Comparison of ENCODE assay signal across 3 cellular contexts in genomic region chr14:99780690-99781089, GRCh38.
TF ChIP-seq lines count a peak whose summit lies in the region.

No MANE protein-coding gene starts in this region.

TF ChIP-seq in HEK293, 187 proteins besides CTCF, POLR2A, EP300 and RAD21:
- TF ChIP-seq ZNF777 (tag by site-specific recombination; IDR thresholded peaks at IDR 0.05; ENCODE audit: borderline replicate concordance) = no peak
- peak; percentile 89 for TF ChIP-seq PRDM10 (tag by site-specific recombination; IDR thresholded peaks at IDR 0.05)

TF ChIP-seq in K562, 482 proteins besides CTCF, POLR2A, EP300 and RAD21:
- TF ChIP-seq CXXC5 (CRISPR knock-in tag; IDR thresholded peaks at IDR 0.05) (no peak), PRDM10 (IDR thresholded peaks at IDR 0.05; ENCODE audit: partially characterized antibody) (peak; percentile 86)
TF ChIP-seq in K562: peak in this region for 1.

TF ChIP-seq in HepG2, 621 proteins besides CTCF, POLR2A, EP300 and RAD21:
- TF ChIP-seq ZNF512B (CRISPR knock-in tag; IDR thresholded peaks at IDR 0.05; ENCODE audit: borderline replicate concordance) (no peak), PRDM10 (CRISPR knock-in tag; IDR thresholded peaks at IDR 0.05; ENCODE audit: low read depth) (peak; percentile 97), CEBPG (CRISPR knock-in tag; IDR thresholded peaks at IDR 0.05) (peak; percentile 57), BHLHE40 (IDR thresholded peaks at IDR 0.05; ENCODE audit: low read length) (peak; percentile 40; the same call in 1 of the 2 replicates), CEBPB (IDR thresholded peaks at IDR 0.05; ENCODE audit: borderline replicate concordance, low read depth, low read length) (peak; percentile 73; the same call in 1 of the 2 replicates), TRIM24 (CRISPR knock-in tag; IDR thresholded peaks at IDR 0.05) (no peak), BCL6 (CRISPR knock-in tag; IDR thresholded peaks at IDR 0.05) (peak; percentile 60; the same call in 1 of the 2 replicates)
TF ChIP-seq in HepG2: peak in this region for 5.
